Comparison of ENCODE assay signal across 9 cellular contexts in genomic region chr7:537911-538634, GRCh38. TPM values are rescaled to one million over a fixed set of nuclear protein-coding genes. Genes with fewer than 3 reads are reported as not detected.
DNase-seq lines count a peak whose midpoint lies in the region; ATAC-seq and TF ChIP-seq lines count a peak whose summit lies in the region.
"Had no signal": no experiment of that assay in that cellular context is flagged by ENCODE, and none has a peak within 500 bp of the region (broad histone marks: within the 10 kb centered on the region; RNA-seq: fewer than 3 reads in every experiment).

No MANE protein-coding gene starts in this region.

- H3K9me3 ChIP-seq in adrenal gland (replicated peaks in 1 of 3) (no peaks in the 10 kb centered on the region), spleen (peaks cover 0 to 11% (median 1%) of the 10 kb centered on the region in 8 donors), esophagus squamous epithelium (peaks cover 0 to 4% (median 0%) of the 10 kb centered on the region in 3 donors), BE2C (no peaks in the 10 kb centered on the region)

- peak; percentile 89 for ATAC-seq in left ventricle myocardium superior
- no peak for ATAC-seq in HG02763 (IDR thresholded peaks at IDR 0.05; ENCODE audit: unreplicated experiment)

- H3K4me3 ChIP-seq in adrenal gland (no peak overlapping the region), spleen (no peak overlapping the region), esophagus squamous epithelium (no peak overlapping the region), BE2C (ENCODE audit: low read depth, low read length) (no peak overlapping the region)

- TF ChIP-seq CTCF in adrenal gland (IDR thresholded peaks at IDR 0.05) (no peak), spleen (IDR thresholded peaks at IDR 0.05 in 8 of 11, conservative IDR thresholded peaks at IDR 0.05 in 3 of 11) (no peak), esophagus squamous epithelium (IDR thresholded peaks at IDR 0.05) (no peak), BE2C (IDR thresholded peaks at IDR 0.05; ENCODE audit: low read depth, low read length) (no peak)

- 15 to 34% (median 30%) methylated on average over 15 to 21 of the region's 21 CpGs; no CpG with 5 or more reads in 1 of the 4 donors for WGBS in adrenal gland, 4 donors
- WGBS in spleen, 5 donors: 29 to 59% (median 50%) methylated on average over 5 to 21 of the region's 21 CpGs
- no CpG with 5 or more reads among the region's 21 CpGs for WGBS in esophagus squamous epithelium, 2 donors

- H3K4me1 ChIP-seq in adrenal gland (replicated peaks in 1 of 2) (peaks cover 6 to 13% of the 10 kb centered on the region in 2 donors), spleen (peaks cover 0 to 33% (median 18%) of the 10 kb centered on the region in 6 donors), esophagus squamous epithelium (peaks cover 28 to 39% (median 31%) of the 10 kb centered on the region in 3 donors), BE2C (no peaks in the 10 kb centered on the region)

- H3K36me3 ChIP-seq in adrenal gland (replicated peaks in 1 of 2): no peaks in the 10 kb centered on the region
- no peaks in the 10 kb centered on the region for H3K36me3 ChIP-seq in spleen
- H3K36me3 ChIP-seq in esophagus squamous epithelium: no peaks in the 10 kb centered on the region
- no peaks in the 10 kb centered on the region for H3K36me3 ChIP-seq in BE2C

- DNase-seq in HCEC 1CT: peak; percentile 93
- DNase-seq in adrenal gland: peak; percentile 86 to 96 (median 93)
- peak; percentile 72 for DNase-seq in left ventricle myocardium superior
- DNase-seq in spleen: peak; percentile 89
- no peak for DNase-seq in T-helper 1 cell
- no peak for DNase-seq in esophagus squamous epithelium (lab: John Stamatoyannopoulos, UW)
- no peak for DNase-seq in BE2C
- DNase-seq: activated naive CD4-positive, alpha-beta T cell treated with anti-CD3 and anti-CD28 coated beads for 36 hours had no signal

- TF ChIP-seq POLR2A in adrenal gland (IDR thresholded peaks at IDR 0.05) (no peak), spleen (IDR thresholded peaks at IDR 0.05) (no peak), esophagus squamous epithelium (IDR thresholded peaks at IDR 0.05) (no peak)

- H3K27ac ChIP-seq in adrenal gland: peak overlapping the region in 2 of 5 donors; percentile 35 to 36
- peak overlapping the region in 7 of 8 donors; percentile 5 to 74 (median 70) for H3K27ac ChIP-seq in spleen
- peak overlapping the region in 1 of 4 donors; percentile 37 for H3K27ac ChIP-seq in esophagus squamous epithelium

- intact Hi-C loops in adrenal gland (cut with DNase I) (no loop called here), left ventricle myocardium superior (cut with micrococcal nuclease) (no loop called here), spleen (cut with DNase I; ENCODE audit: low total_unique reads) (no loop called here), esophagus squamous epithelium (cut with DNase I) (no loop called here)

- no peaks in the 10 kb centered on the region for H3K27me3 ChIP-seq in adrenal gland
- H3K27me3 ChIP-seq in spleen (replicated peaks in 1 of 7): no peaks in the 10 kb centered on the region
- H3K27me3 ChIP-seq in esophagus squamous epithelium: peaks cover 0 to 16% (median 0%) of the 10 kb centered on the region in 4 donors
- no peaks in the 10 kb centered on the region for H3K27me3 ChIP-seq in BE2C

RNA-seq across cellular contexts. Expression of gene PDGFA, which starts 18.4 kb away (rescaled TPM):
- total RNA-seq in adrenal gland (10 to 100 TPM; 10.7 to 28.6 (median 14.2) TPM), left ventricle myocardium superior (32.7 TPM), spleen (10 to 100 TPM; 16.1 to 49.5 (median 24.5) TPM), esophagus squamous epithelium (10 to 100 TPM in 2 of 4 donors, 1 to 10 TPM in 2; 5.1 to 13.5 (median 8.5) TPM)
- polyA plus RNA-seq in adrenal gland (10 to 100 TPM in 2 of 3 donors, 1 to 10 TPM in 1; 6.2 to 20.8 (median 11.8) TPM), spleen (10 to 100 TPM in 1 of 3 donors, 1 to 10 TPM in 2; 6.1 to 16.8 (median 9.9) TPM)
- polyA plus RNA-seq in BE2C (2012; ENCODE audit: insufficient read depth, insufficient read length, low read depth): not detected

Comparison
In these comparisons a context has a peak if more than half of its experiments do, and no peak if none do; other contexts are left out.
1. DNase-seq: peak in HCEC 1CT (single experiment), adrenal gland (7 of 7), left ventricle myocardium superior (single experiment) and spleen (single experiment); none in T-helper 1 cell (0 of 5), esophagus squamous epithelium (single experiment) and BE2C (single experiment).